In the genomic region with DNA sequence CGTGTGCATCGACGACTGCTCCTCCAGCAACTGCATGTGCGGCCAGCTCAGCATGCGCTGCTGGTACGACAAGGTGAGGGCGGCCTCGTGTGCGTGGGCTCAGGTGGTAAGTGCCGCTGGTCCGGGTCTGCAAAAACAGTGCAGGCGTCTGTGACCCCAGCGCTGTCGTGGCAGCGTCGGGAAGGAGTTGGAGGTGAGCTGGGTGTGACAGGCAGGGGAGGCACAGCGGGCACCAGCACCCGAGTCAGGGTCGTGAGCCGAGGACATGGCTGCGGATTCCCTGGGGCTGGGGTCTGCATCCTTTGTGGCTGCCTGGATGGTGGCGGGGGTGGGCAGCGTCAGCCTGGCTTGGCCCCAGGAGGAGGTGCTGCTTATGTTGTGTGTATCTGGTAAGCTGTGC, we compare ENCODE assay signal across 25 cellular contexts.
DNase-seq lines count a peak whose midpoint lies in the region; ATAC-seq and TF ChIP-seq lines count a peak whose summit lies in the region.
"Had no signal": no experiment of that assay in that cellular context is flagged by ENCODE, and none has a peak within 500 bp of the region (broad histone marks: within the 10 kb centered on the region; RNA-seq: fewer than 3 reads in every experiment).

No MANE protein-coding gene starts in this region.

- H4K20me1 ChIP-seq in mammary epithelial cell (ENCODE audit: insufficient read depth, low read length) = no peaks in the 10 kb centered on the region

- no peak overlapping the region for H3K4me3 Mint-ChIP-seq in MCF 10A (ENCODE audit: unreplicated experiment)
- no peak overlapping the region for H3K4me3 Mint-ChIP-seq in endodermal cell
- no peak overlapping the region for H3K4me3 Mint-ChIP-seq in stimulated activated naive B cell treated with anti-CD40 and anti-IgM and Interleukin-4, amounts not matched to agents 10 μg/mL and 1 μg/mL and 100 μg/mL, for 72 hours
- H3K4me3 Mint-ChIP-seq in naive thymus-derived CD8-positive, alpha-beta T cell = no peak overlapping the region
- H3K4me3 Mint-ChIP-seq: activated CD4-positive, alpha-beta memory T cell treated with anti-CD3 and anti-CD28 coated beads, Interleukin-2, amount 10 ng/mL, durations not matched to agents 7 days and 5 days; memory B cell; neural crest cell; T-cell had no signal

- H3K9me3 ChIP-seq in mammary epithelial cell (replicated peaks; ENCODE audit: insufficient read depth, low read length) = peaks cover 4% of the 10 kb centered on the region
- no peaks in the 10 kb centered on the region for H3K9me3 ChIP-seq in RWPE2 (ENCODE audit: severe bottlenecking)
- H3K9me3 ChIP-seq in endodermal cell (ENCODE audit: control insufficient read depth, low read length) = peaks cover 7% of the 10 kb centered on the region

- H2AFZ ChIP-seq in mammary epithelial cell (ENCODE audit: low read depth, low read length) = no peak overlapping the region
- H2AFZ ChIP-seq: parathyroid adenoma had no signal

- 75% methylated on average over 3 of the region's 23 CpGs for WGBS in mammary epithelial cell (ENCODE audit: low coverage, missing lambda C conversion rate)
- WGBS in endodermal cell (ENCODE audit: insufficient coverage in 1 of 2, insufficient read length in 1 of 2), 2 experiments = 96 to 97% methylated on average over 19 to 23 of the region's 23 CpGs

- no peak for DNase-seq in mammary epithelial cell
- DNase-seq in MCF 10A (ENCODE audit: unreplicated experiment) = no peak
- peak; percentile 57 for DNase-seq in RWPE2 (ENCODE audit: low spot score)
- no peak for DNase-seq in endodermal cell
- no peak for DNase-seq in stimulated activated naive B cell treated with anti-CD40 and anti-IgM and Interleukin-4, amounts not matched to agents 10 μg/mL and 1 μg/mL and 100 μg/mL, for 72 hours
- DNase-seq in naive thymus-derived CD8-positive, alpha-beta T cell = no peak
- DNase-seq in stimulated activated CD4-positive, alpha-beta T cell treated with anti-CD3 and anti-CD28 coated beads, Interleukin-4, amount 100 ng/mL, for 4 hours = no peak
- DNase-seq in iPS-NIHi7 (ENCODE audit: extremely low spot score) = no peak
- DNase-seq: activated CD4-positive, alpha-beta memory T cell treated with anti-CD3 and anti-CD28 coated beads, Interleukin-2, amount 10 ng/mL, durations not matched to agents 7 days and 5 days; activated CD4-positive, CD25-positive, alpha-beta regulatory T cell treated with anti-CD3 and anti-CD28 coated beads, Interleukin-2, amount 50 U/mL, for 72 hours; activated effector memory CD4-positive, alpha-beta T cell treated with anti-CD3 and anti-CD28 coated beads, Interleukin-2, amount 50 U/mL, for 16 hours; cortex of kidney; effector memory CD4-positive, alpha-beta T cell; EL; erythroblast; NCI-H1048; stimulated activated CD4-positive, alpha-beta T cell treated with anti-CD3 and anti-CD28 coated beads, Interleukin-1b, Interleukin-23, amount 100 ng/mL, for 48 hours; stimulated activated CD8-positive, alpha-beta memory T cell treated with anti-CD3 and anti-CD28 coated beads, Interleukin-4, amount 100 ng/mL, for 48 hours; T-cell; trophoblast cell had no signal

- ATAC-seq in RWPE2 (ENCODE audit: low read depth) = no peak
- ATAC-seq in stimulated activated naive B cell treated with anti-CD40 and anti-IgM and Interleukin-4, amounts not matched to agents 10 μg/mL and 1 μg/mL and 100 μg/mL, for 72 hours (replicated peaks) = no peak
- no peak for ATAC-seq in naive thymus-derived CD8-positive, alpha-beta T cell
- ATAC-seq: HCT116, left lobe of liver, T-cell had no signal

- H3K36me3 Mint-ChIP-seq in MCF 10A (ENCODE audit: insufficient read depth, unreplicated experiment) = peaks cover 49% of the 10 kb centered on the region
- H3K36me3 Mint-ChIP-seq in endodermal cell (ENCODE audit: low read depth) = peaks cover 64% of the 10 kb centered on the region
- H3K36me3 Mint-ChIP-seq in stimulated activated naive B cell treated with anti-CD40 and anti-IgM and Interleukin-4, amounts not matched to agents 10 μg/mL and 1 μg/mL and 100 μg/mL, for 72 hours = peaks cover 49 to 59% of the 10 kb centered on the region in 2 donors
- peaks cover 0 to 64% (median 25%) of the 10 kb centered on the region in 3 donors for H3K36me3 Mint-ChIP-seq in naive thymus-derived CD8-positive, alpha-beta T cell

- H3K9me3 Mint-ChIP-seq in MCF 10A (ENCODE audit: unreplicated experiment) (no peaks in the 10 kb centered on the region), endodermal cell (peaks cover 14% of the 10 kb centered on the region)
- peaks cover 0 to 3% of the 10 kb centered on the region in 2 donors for H3K9me3 Mint-ChIP-seq in stimulated activated naive B cell treated with anti-CD40 and anti-IgM and Interleukin-4, amounts not matched to agents 10 μg/mL and 1 μg/mL and 100 μg/mL, for 72 hours
- peaks cover 0 to 10% (median 0%) of the 10 kb centered on the region in 9 donors for H3K9me3 Mint-ChIP-seq in naive thymus-derived CD8-positive, alpha-beta T cell
- H3K9me3 Mint-ChIP-seq: memory B cell, neural crest cell, T-cell had no signal

- CTCF ChIA-PET in mammary epithelial cell (lab: Charles Lee; ENCODE audit: low non-redundant PET) (no interaction called here), MCF 10A (lab: Yijun Ruan, JAX) (no interaction called here)

- dilution Hi-C loops in mammary epithelial cell (cut with HindIII; ENCODE audit: low sequenced_read_pairs) = loop anchor here (5.0 kb wide), 1 partner anchor 87 kb away; no protein-coding TSS in a partner anchor

- H3K36me3 ChIP-seq in mammary epithelial cell (ENCODE audit: insufficient read depth, low read length) = peaks cover 19% of the 10 kb centered on the region
- H3K36me3 ChIP-seq in RWPE2 (ENCODE audit: low read depth) = peaks cover 31% of the 10 kb centered on the region
- peaks cover 47% of the 10 kb centered on the region for H3K36me3 ChIP-seq in endodermal cell (ENCODE audit: control insufficient read depth, insufficient read depth, low read length)

- H3K79me2 ChIP-seq in mammary epithelial cell (ENCODE audit: insufficient read depth, low read length) = no peaks in the 10 kb centered on the region
- H3K79me2 ChIP-seq: parathyroid adenoma had no signal

- H3K4me1 Mint-ChIP-seq in MCF 10A (ENCODE audit: insufficient read depth, unreplicated experiment) (no peaks in the 10 kb centered on the region), endodermal cell (no peaks in the 10 kb centered on the region)
- peaks cover 17 to 19% of the 10 kb centered on the region in 2 donors for H3K4me1 Mint-ChIP-seq in stimulated activated naive B cell treated with anti-CD40 and anti-IgM and Interleukin-4, amounts not matched to agents 10 μg/mL and 1 μg/mL and 100 μg/mL, for 72 hours
- H3K4me1 Mint-ChIP-seq in naive thymus-derived CD8-positive, alpha-beta T cell = peaks cover 0 to 2% (median under 1%) of the 10 kb centered on the region in 4 donors
- H3K4me1 Mint-ChIP-seq: activated CD4-positive, alpha-beta memory T cell treated with anti-CD3 and anti-CD28 coated beads, Interleukin-2, amount 10 ng/mL, durations not matched to agents 7 days and 5 days; neural crest cell; T-cell had no signal

- BruUV-seq in mammary epithelial cell (replicated peaks; lab: Mats Ljungman, UMichigan) (no TSS peak), MCF 10A (replicated peaks; lab: Mats Ljungman, UMichigan) (no TSS peak)

- H3K4me3 ChIP-seq in mammary epithelial cell (replicated peaks in 1 of 3; ENCODE audit: insufficient read depth in 1 of 3, low read depth in 2 of 3, low read length in 3 of 3) (no peak overlapping the region), RWPE2 (ENCODE audit: severe bottlenecking) (no peak overlapping the region), endodermal cell (ENCODE audit: low read length) (no peak overlapping the region)

- no peak for TF ChIP-seq CTCF in mammary epithelial cell (conservative IDR thresholded peaks at IDR 0.05 in 1 of 2, IDR thresholded peaks at IDR 0.05 in 1 of 2; ENCODE audit: extremely low read depth in 1 of 2, insufficient read depth in 1 of 2, low read depth in 1 of 2, low read length in 2 of 2)
- TF ChIP-seq CTCF in MCF 10A (IDR thresholded peaks at IDR 0.05; ENCODE audit: unreplicated experiment) = no peak
- TF ChIP-seq CTCF in RWPE2 (IDR thresholded peaks at IDR 0.05; ENCODE audit: poor library complexity, severe bottlenecking) = no peak
- no peak for TF ChIP-seq CTCF in endodermal cell (conservative IDR thresholded peaks at IDR 0.05)

- H3K27me3 Mint-ChIP-seq in MCF 10A (ENCODE audit: insufficient read depth, unreplicated experiment) (no peaks in the 10 kb centered on the region), endodermal cell (ENCODE audit: insufficient read depth) (no peaks in the 10 kb centered on the region)
- no peaks in the 10 kb centered on the region for H3K27me3 Mint-ChIP-seq in stimulated activated naive B cell treated with anti-CD40 and anti-IgM and Interleukin-4, amounts not matched to agents 10 μg/mL and 1 μg/mL and 100 μg/mL, for 72 hours
- no peaks in the 10 kb centered on the region for H3K27me3 Mint-ChIP-seq in naive thymus-derived CD8-positive, alpha-beta T cell
- H3K27me3 Mint-ChIP-seq: activated CD4-positive, alpha-beta memory T cell treated with anti-CD3 and anti-CD28 coated beads, Interleukin-2, amount 10 ng/mL, durations not matched to agents 7 days and 5 days; memory B cell; T-cell had no signal

- peak overlapping the region; percentile 31 for H3K4me2 ChIP-seq in mammary epithelial cell (ENCODE audit: insufficient read depth, low read depth, low read length)

- H3K27me3 ChIP-seq in mammary epithelial cell (ENCODE audit: insufficient read depth, low read length) = no peaks in the 10 kb centered on the region
- H3K27me3 ChIP-seq in RWPE2 (ENCODE audit: insufficient read depth, poor library complexity, severe bottlenecking) = no peaks in the 10 kb centered on the region
- no peaks in the 10 kb centered on the region for H3K27me3 ChIP-seq in endodermal cell (ENCODE audit: control insufficient read depth, insufficient read depth, low read length, poor library complexity, severe bottlenecking)

- in situ Hi-C loops in mammary epithelial cell (cut with MboI; ENCODE audit: low sequenced_read_pairs in 2 of 2) = no loop called here

- H3K27ac Mint-ChIP-seq in MCF 10A (ENCODE audit: low read depth, unreplicated experiment) (no peak overlapping the region), endodermal cell (peak overlapping the region; percentile 23)
- H3K27ac Mint-ChIP-seq in stimulated activated naive B cell treated with anti-CD40 and anti-IgM and Interleukin-4, amounts not matched to agents 10 μg/mL and 1 μg/mL and 100 μg/mL, for 72 hours = peak overlapping the region; percentile 84
- peak overlapping the region in 4 of 10 donors; percentile 38 to 74 (median 48) for H3K27ac Mint-ChIP-seq in naive thymus-derived CD8-positive, alpha-beta T cell
- H3K27ac Mint-ChIP-seq: activated CD4-positive, alpha-beta memory T cell treated with anti-CD3 and anti-CD28 coated beads, Interleukin-2, amount 10 ng/mL, durations not matched to agents 7 days and 5 days; T-cell had no signal

- H3K27ac ChIP-seq in mammary epithelial cell (ENCODE audit: insufficient read depth, low read depth, low read length) (no peak overlapping the region), RWPE2 (ENCODE audit: poor library complexity, severe bottlenecking) (no peak overlapping the region), endodermal cell (ENCODE audit: low read depth, low read length) (no peak overlapping the region)
- H3K27ac ChIP-seq: parathyroid adenoma had no signal

- H3K4me1 ChIP-seq in mammary epithelial cell (ENCODE audit: insufficient read depth, low read length) (peaks cover 10% of the 10 kb centered on the region), RWPE2 (ENCODE audit: insufficient read depth, poor library complexity, severe bottlenecking) (no peaks in the 10 kb centered on the region), endodermal cell (ENCODE audit: control insufficient read depth, insufficient read depth, low read length) (no peaks in the 10 kb centered on the region)
- H3K4me1 ChIP-seq: parathyroid adenoma had no signal

- no peak overlapping the region for H3K9ac ChIP-seq in mammary epithelial cell (ENCODE audit: insufficient read depth, low read length)
- H3K9ac ChIP-seq in endodermal cell (ENCODE audit: extremely low read depth, low read length, poor library complexity, severe bottlenecking) = no peak overlapping the region
- H3K9ac ChIP-seq: parathyroid adenoma had no signal

- intact Hi-C loops in mammary epithelial cell (cut with micrococcal nuclease) = no loop called here
- intact Hi-C loops in MCF 10A (cut with micrococcal nuclease) = no loop called here

- POLR2A ChIA-PET in MCF 10A (lab: Yijun Ruan, JAX) = no interaction called here
- POLR2A ChIA-PET in naive thymus-derived CD8-positive, alpha-beta T cell (lab: Charles Lee) = no interaction called here
